ENCODE assay signal across 8 cellular contexts in genomic region chr14:61321385-61322010, GRCh38. TPM values are rescaled to one million over a fixed set of nuclear protein-coding genes. Genes with fewer than 3 reads are reported as not detected.
DNase-seq lines count a peak whose midpoint lies in the region; ATAC-seq, FAIRE-seq and TF ChIP-seq lines count a peak whose summit lies in the region.

Gene PRKCH (plus strand): TSS chr14:61321579. CDS start chr14:61322102, 523 bp downstream.

- CTCF ChIA-PET in activated CD8-positive, alpha-beta T cell treated with anti-CD3 and anti-CD28 coated beads for 36 hours (lab: Charles Lee) = interaction anchor here (0.8 to 2.7 kb wide), 8 partner anchors 9 to 131 kb away, joined by 3 to 14 read pairs (median 6); no protein-coding TSS in a partner anchor
- CTCF ChIA-PET in H1 (lab: Charles Lee; ENCODE audit: partially characterized antibody) = interaction anchor here (0.6 to 2.1 kb wide), 5 partner anchors 9 to 36 kb away, joined by 3 to 4 read pairs (median 3); no protein-coding TSS in a partner anchor

- H3K36me3 Mint-ChIP-seq in activated CD8-positive, alpha-beta T cell treated with anti-CD3 and anti-CD28 coated beads for 36 hours (ENCODE audit: low read depth) = peaks cover 39% of the 10 kb centered on the region

- peak within 1 kb of the TSS; percentile 72; the same call in 1 of the 2 replicates for H2BK20ac ChIP-seq in H1 (ENCODE audit: low read length)

- H3K4me3 Mint-ChIP-seq in activated CD8-positive, alpha-beta T cell treated with anti-CD3 and anti-CD28 coated beads for 36 hours = peak within 1 kb of the TSS; percentile 99

- H3K4ac ChIP-seq in H1 (replicated peaks; ENCODE audit: insufficient read length, low read depth, low read length) = no peak within 1 kb of the TSS

- peak; percentile 63 for DNase-seq in GM03348 (ENCODE audit: low spot score)
- DNase-seq in NCI-H345 (lab: John Stamatoyannopoulos, UW) = peak; percentile 58
- peak; percentile 90 for DNase-seq in activated CD8-positive, alpha-beta T cell treated with anti-CD3 and anti-CD28 coated beads for 36 hours
- DNase-seq in H1 (ENCODE audit: low read depth in 1 of 2, low spot score in 2 of 2) = peak; percentile 36 to 79
- DNase-seq in mesenteric fat pad (ENCODE audit: low spot score) = peak; percentile 93
- DNase-seq in stimulated activated CD8-positive, alpha-beta memory T cell treated with anti-CD3 and anti-CD28 coated beads, Interleukin-15, amount 100 ng/mL, for 24 hours (ENCODE audit: low read depth) = peak; percentile 59

- H3K79me2 ChIP-seq in H1 (ENCODE audit: control insufficient read depth in 1 of 2, insufficient read depth in 2 of 2, low read length in 2 of 2) = no peaks in the 10 kb centered on the region

- no peaks in the 10 kb centered on the region for H3K79me1 ChIP-seq in H1 (ENCODE audit: low read depth, low read length)

- no peak within 1 kb of the TSS for H4K5ac ChIP-seq in H1 (ENCODE audit: insufficient read length, low read depth, low read length)

- peak within 1 kb of the TSS; percentile 92 to 99 for H3K4me2 ChIP-seq in H1 (ENCODE audit: insufficient read depth in 1 of 2, low read depth in 2 of 2, low read length in 2 of 2)

- no peaks in the 10 kb centered on the region for H3K9me3 Mint-ChIP-seq in activated CD8-positive, alpha-beta T cell treated with anti-CD3 and anti-CD28 coated beads for 36 hours

- TF ChIP-seq CTCF in activated CD8-positive, alpha-beta T cell treated with anti-CD3 and anti-CD28 coated beads for 36 hours (IDR thresholded peaks at IDR 0.05) = no peak
- peak in 1 of 3 experiments; percentile 8; a peak in 1 of 4 replicates for TF ChIP-seq CTCF in H1 (IDR thresholded peaks at IDR 0.05; ENCODE audit: control extremely low read depth in 1 of 3, insufficient read depth in 1 of 3, low read depth in 1 of 3, low read length in 3 of 3)

- H4K8ac ChIP-seq in H1 (ENCODE audit: extremely low read depth, insufficient read depth, low read length) = peak within 1 kb of the TSS; percentile 90

- no peaks in the 10 kb centered on the region for H4K20me1 ChIP-seq in H1 (replicated peaks in 1 of 2; ENCODE audit: control insufficient read depth in 1 of 2, insufficient read depth in 2 of 2, low read length in 2 of 2)

- H4K91ac ChIP-seq in H1 (replicated peaks; ENCODE audit: insufficient read length, low read length) = no peak within 1 kb of the TSS

- no peak for TF ChIP-seq EP300 in H1 (IDR thresholded peaks at IDR 0.05; ENCODE audit: borderline replicate concordance in 1 of 2, low read depth in 2 of 2, low read length in 2 of 2)

- peaks cover 22% of the 10 kb centered on the region for H3K4me1 Mint-ChIP-seq in activated CD8-positive, alpha-beta T cell treated with anti-CD3 and anti-CD28 coated beads for 36 hours (ENCODE audit: low read depth)

- H3K27ac ChIP-seq in H1 (ENCODE audit: low read depth, low read length) = no peak within 1 kb of the TSS

- H3K4me3 ChIP-seq in H1 (ENCODE audit: extremely low read depth in 1 of 4, insufficient read depth in 2 of 4, low read depth in 3 of 4, low read length in 4 of 4) = peak within 1 kb of the TSS; percentile 53 to 77 (median 64)

- POLR2A ChIA-PET in activated CD8-positive, alpha-beta T cell treated with anti-CD3 and anti-CD28 coated beads for 36 hours (lab: Charles Lee) = interaction anchor here (0.6 to 6.5 kb wide), 10 partner anchors 9 to 127 kb away, joined by 3 to 54 read pairs (median 5); no protein-coding TSS in a partner anchor
- POLR2A ChIA-PET in H1 (lab: Charles Lee; ENCODE audit: partially characterized antibody) = interaction anchor here (1.1 kb wide), 1 partner anchor 21 kb away, joined by 3 read pairs; no protein-coding TSS in a partner anchor

- TF ChIP-seq RAD21 in H1 (IDR thresholded peaks at IDR 0.05 in 1 of 2, conservative IDR thresholded peaks at IDR 0.05 in 1 of 2; ENCODE audit: low read depth in 2 of 2, low read length in 2 of 2) = no peak; a peak in 1 of 4 replicates

- no peak within 1 kb of the TSS; a peak in 2 of 7 replicates for H3K9ac ChIP-seq in H1 (replicated peaks in 1 of 4; ENCODE audit: extremely low read depth in 1 of 4, low read depth in 3 of 4, low read length in 3 of 4)

- FAIRE-seq in H1 (lab: Jason Lieb, UNC) = no peak

- H3K4me1 ChIP-seq in H1 (replicated peaks in 1 of 4; ENCODE audit: control insufficient read depth in 3 of 4, insufficient read depth in 4 of 4, low read length in 3 of 4) = peaks cover 0 to 12% (median 8%) of the 10 kb centered on the region in 4 experiments; a peak in 6 of 7 replicates

- no peak within 1 kb of the TSS for H2BK120ac ChIP-seq in H1 (replicated peaks; ENCODE audit: low read depth, low read length)

- no peaks in the 10 kb centered on the region for H3K27me3 Mint-ChIP-seq in activated CD8-positive, alpha-beta T cell treated with anti-CD3 and anti-CD28 coated beads for 36 hours

- H3K56ac ChIP-seq in H1 (replicated peaks; ENCODE audit: insufficient read length, low read depth, low read length) = peak within 1 kb of the TSS; percentile 34

- H3K23ac ChIP-seq in H1 (ENCODE audit: insufficient read length) = no peak within 1 kb of the TSS

- H2AK5ac ChIP-seq in H1 (ENCODE audit: low read depth, low read length) = no peak within 1 kb of the TSS

- peaks cover 0 to 4% of the 10 kb centered on the region in 2 experiments; a peak in 1 of 4 replicates for H3K9me3 ChIP-seq in H1 (ENCODE audit: insufficient read depth in 2 of 2, low read depth in 1 of 2, low read length in 1 of 2)

- H2AFZ ChIP-seq in H1 (ENCODE audit: low read length) = peak within 1 kb of the TSS; percentile 22; the same call in 1 of the 2 replicates

- WGBS in H1 (ENCODE audit: extremely low coverage in 1 of 2, insufficient coverage in 1 of 2, insufficient read length in 1 of 2, insufficient replicate concordance in 2 of 2, low coverage in 1 of 2, low lambda C conversion rate in 2 of 2, missing lambda C conversion rate in 1 of 2), 2 experiments = 1% methylated on average over 23 of the region's 66 CpGs; no CpG with 5 or more reads in 1 of the 2 experiments

- intact Hi-C loops in activated CD8-positive, alpha-beta T cell treated with anti-CD3 and anti-CD28 coated beads for 36 hours (cut with micrococcal nuclease) = loop anchor here (10.0 kb wide), 1 partner anchor 373 kb away; the partner anchor contains the start of gene HIF1A

- peaks cover 15% of the 10 kb centered on the region; the same call in 1 of the 2 replicates for H3K23me2 ChIP-seq in H1 (ENCODE audit: low read depth, low read length)

- H3K36me3 ChIP-seq in H1 (ENCODE audit: control insufficient read depth in 2 of 4, insufficient read depth in 4 of 4, low read length in 3 of 4) = no peaks in the 10 kb centered on the region

- H2BK5ac ChIP-seq in H1 (ENCODE audit: low read depth, low read length) = peak within 1 kb of the TSS; percentile 12; the same call in 1 of the 2 replicates

- H3K18ac ChIP-seq in H1 (ENCODE audit: extremely low read depth, low read length) = peak within 1 kb of the TSS; percentile 93

- TF ChIP-seq POLR2A in H1 (IDR thresholded peaks at IDR 0.05; ENCODE audit: control extremely low read depth in 1 of 2, low read depth in 2 of 2, low read length in 2 of 2) = no peak

- peak within 1 kb of the TSS; percentile 81; the same call in 1 of the 2 replicates for H2BK15ac ChIP-seq in H1 (ENCODE audit: low read length)

- H3K27ac Mint-ChIP-seq in activated CD8-positive, alpha-beta T cell treated with anti-CD3 and anti-CD28 coated beads for 36 hours = peak within 1 kb of the TSS; percentile 93

- H3K14ac ChIP-seq in H1 (ENCODE audit: insufficient read length) = no peak within 1 kb of the TSS

- peak within 1 kb of the TSS; percentile 80; the same call in 1 of the 2 replicates for H2BK12ac ChIP-seq in H1 (ENCODE audit: low read depth, low read length)

- peaks cover 9 to 29% (median 23%) of the 10 kb centered on the region in 4 experiments for H3K27me3 ChIP-seq in H1 (replicated peaks in 1 of 4; ENCODE audit: control insufficient read depth in 3 of 4, extremely low read depth in 1 of 4, insufficient read depth in 3 of 4, low read length in 3 of 4)

- peak; percentile 78 for ATAC-seq in HG02759 (IDR thresholded peaks at IDR 0.05; ENCODE audit: unreplicated experiment)
- peak; percentile 72 for ATAC-seq in activated CD8-positive, alpha-beta T cell treated with anti-CD3 and anti-CD28 coated beads for 36 hours
- ATAC-seq in HG03196 (IDR thresholded peaks at IDR 0.05; ENCODE audit: unreplicated experiment) = no peak

TF ChIP-seq in H1, 55 proteins besides CTCF, POLR2A, EP300 and RAD21 (continues in another document):
- TF ChIP-seq SIX5 (IDR thresholded peaks at IDR 0.05; ENCODE audit: low read depth, low read length) (no peak), CREB1 (IDR thresholded peaks at IDR 0.05) (no peak), GTF2F1 (IDR thresholded peaks at IDR 0.05; ENCODE audit: borderline replicate concordance, low read depth, low read length) (no peak), JUND (IDR thresholded peaks at IDR 0.05; ENCODE audit: low read length) (no peak), HDAC2 (IDR thresholded peaks at IDR 0.05; ENCODE audit: borderline replicate concordance in 1 of 2, low read depth in 2 of 2, low read length in 2 of 2) (peak in 1 of 2 experiments; percentile 68; a peak in 1 of 4 replicates), ASH2L (IDR thresholded peaks at IDR 0.05; ENCODE audit: low read length) (peak; percentile 66), KDM1A (IDR thresholded peaks at IDR 0.05; ENCODE audit: borderline replicate concordance, low read length) (0 out of 2 replicates have a peak, but pooled peaks have one; percentile 16), SRF (IDR thresholded peaks at IDR 0.05; ENCODE audit: low read depth, low read length) (no peak), TAF1 (IDR thresholded peaks at IDR 0.05; ENCODE audit: low read depth, low read length) (peak; percentile 37; the same call in 1 of the 2 replicates), KDM5A (IDR thresholded peaks at IDR 0.05; ENCODE audit: low read length) (no peak), TAF7 (optimal IDR thresholded peaks at IDR 0.05; ENCODE audit: borderline replicate concordance, low read depth, low read length) (peak; percentile 53), SIN3A (conservative IDR thresholded peaks at IDR 0.05 in 1 of 2, IDR thresholded peaks at IDR 0.05 in 1 of 2; ENCODE audit: low read depth in 1 of 2, low read length in 2 of 2) (no peak), KDM4A (IDR thresholded peaks at IDR 0.05; ENCODE audit: low read depth, low read length, severe bottlenecking) (peak; percentile 69)

RNA-seq across cellular contexts. Expression of gene PRKCH, which starts in this region (rescaled TPM):
- total RNA-seq in activated CD8-positive, alpha-beta T cell treated with anti-CD3 and anti-CD28 coated beads for 36 hours = 100 to 1,000 TPM; 193 to 194 TPM
- 5.2 and 6.4 TPM in 2 replicates for total RNA-seq in H1 (2021; fragmentation: NEBNext Ultra II Directional; extraction: Animal tissue kit (Norgen Biotek cat#: 25700))
- 7.0 and 8.9 TPM in 2 replicates for polyA plus RNA-seq in H1 (2011; rRNA removed)
- polyA plus RNA-seq in H1 (2011; cell fraction: cytosol; rRNA removed) = 7.5 TPM
- polyA plus RNA-seq in H1 (2011; cell fraction: nucleus; rRNA removed) = 11.9 TPM
- polyA plus RNA-seq in H1 (2012, experiment 1 of 2) = 4.0 to 7.5 TPM (median 5.5 TPM) in 4 replicates
- 0.93 TPM for polyA plus RNA-seq in H1 (2012, experiment 2 of 2)
- 5.1 TPM for polyA plus RNA-seq in H1 (2013, experiment 1 of 2)
- polyA plus RNA-seq in H1 (2013, experiment 2 of 2) = 5.2 TPM
- polyA minus RNA-seq in H1 (2011; rRNA and poly(A)+ RNA removed) = 21.9 and 23.9 TPM in 2 replicates
- 16.1 TPM for polyA minus RNA-seq in H1 (2011; cell fraction: cytosol; rRNA and poly(A)+ RNA removed)
- 17.3 TPM for polyA minus RNA-seq in H1 (2011; cell fraction: nucleus; rRNA and poly(A)+ RNA removed)
- total RNA-seq in mesenteric fat pad = 43.0 TPM
